ENCODE assay signal across 1 cellular context in genomic region chr1:27862671-27863551, GRCh38.
TF ChIP-seq lines count a peak whose summit lies in the region.

No MANE protein-coding gene starts in this region.

TF ChIP-seq in HepG2, 621 proteins besides CTCF, POLR2A, EP300 and RAD21:
- TF ChIP-seq TCF7 (IDR thresholded peaks at IDR 0.05; ENCODE audit: low read depth) (no peak), ZNF674 (CRISPR knock-in tag; IDR thresholded peaks at IDR 0.05; ENCODE audit: low read depth) (no peak), ZNF331 (CRISPR knock-in tag; IDR thresholded peaks at IDR 0.05) (no peak), RFX1 (IDR thresholded peaks at IDR 0.05) (peak; percentile 12; the same call in 1 of the 2 replicates), GFI1 (CRISPR knock-in tag; IDR thresholded peaks at IDR 0.05; ENCODE audit: borderline replicate concordance) (no peak), ATM (IDR thresholded peaks at IDR 0.05; ENCODE audit: borderline replicate concordance) (no peak), ZNF710 (CRISPR knock-in tag; IDR thresholded peaks at IDR 0.05; ENCODE audit: borderline replicate concordance) (no peak)
